ENCODE assay signal across 31 cellular contexts in the genomic region with DNA sequence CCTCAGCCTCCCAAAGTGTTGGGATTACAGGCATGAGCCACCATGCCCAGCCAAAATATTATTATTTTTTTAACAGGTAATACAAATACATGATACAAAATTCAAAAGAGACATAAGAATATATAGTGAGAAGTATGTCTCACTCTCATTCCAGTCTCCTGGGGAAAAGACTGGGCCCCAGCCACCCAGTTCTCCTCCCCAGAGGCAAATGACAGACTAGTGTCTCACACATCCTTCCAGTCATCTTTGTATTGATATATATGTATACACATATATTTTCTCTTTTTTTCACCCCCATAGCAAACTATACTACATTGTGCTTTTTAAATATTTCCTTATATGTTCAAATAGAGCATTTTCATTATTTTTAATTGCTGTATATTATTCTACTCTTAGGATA.
"Had no signal": no experiment of that assay in that cellular context is flagged by ENCODE, and none has a peak within 500 bp of the region (broad histone marks: within the 10 kb centered on the region; RNA-seq: fewer than 3 reads in every experiment).

No MANE protein-coding gene starts in this region.

- H3K4me3 ChIP-seq: MG63 had no signal

- H3K9me3 Mint-ChIP-seq: activated naive CD4-positive, alpha-beta T cell treated with anti-CD3 and anti-CD28 coated beads, Interleukin-2, amount 10 ng/mL, durations not matched to agents 7 days and 5 days; activated naive CD8-positive, alpha-beta T cell treated with anti-CD3 and anti-CD28 coated beads, Interleukin-2, amount 50 U/mL, for 24 hours; activated T-cell treated with anti-CD3 and anti-CD28 coated beads, Interleukin-2, amount 50 U/mL, for 24 hours; brain; WTC11 had no signal

- FAIRE-seq: bronchial epithelial cell had no signal

- H3K27ac ChIP-seq: RWPE1 had no signal

- ATAC-seq: activated CD4-positive, CD25-positive, alpha-beta regulatory T cell treated with anti-CD3 and anti-CD28 coated beads, Interleukin-2, amount 50 U/mL, for 24 hours; activated CD8-positive, alpha-beta T cell treated with anti-CD3 and anti-CD28 coated beads, Interleukin-2, amount 10 ng/mL, durations not matched to agents 7 days and 5 days; activated naive CD8-positive, alpha-beta T cell treated with anti-CD3 and anti-CD28 coated beads, Interleukin-2, amount 50 U/mL, for 24 hours; WTC11 had no signal

- H3K27me3 Mint-ChIP-seq: activated naive CD4-positive, alpha-beta T cell treated with anti-CD3 and anti-CD28 coated beads, Interleukin-2, amount 10 ng/mL, durations not matched to agents 7 days and 5 days; activated naive CD8-positive, alpha-beta T cell; activated naive CD8-positive, alpha-beta T cell treated with anti-CD3 and anti-CD28 coated beads, Interleukin-2, amount 50 U/mL, for 24 hours; activated T-cell treated with anti-CD3 and anti-CD28 coated beads, Interleukin-2, amount 50 U/mL, for 24 hours; brain had no signal

- H3K9me3 ChIP-seq: MG63 had no signal

- H3K4me3 Mint-ChIP-seq: activated CD8-positive, alpha-beta T cell treated with anti-CD3 and anti-CD28 coated beads, Interleukin-2, amount 10 ng/mL, durations not matched to agents 7 days and 5 days; activated naive CD4-positive, alpha-beta T cell treated with anti-CD3 and anti-CD28 coated beads, Interleukin-2, amount 10 ng/mL, durations not matched to agents 7 days and 5 days; activated naive CD8-positive, alpha-beta T cell; activated naive CD8-positive, alpha-beta T cell treated with anti-CD3 and anti-CD28 coated beads, Interleukin-2, amount 50 U/mL, for 24 hours; activated T-cell treated with anti-CD3 and anti-CD28 coated beads, Interleukin-2, amount 50 U/mL, for 24 hours; brain; WTC11 had no signal

- H3K27ac Mint-ChIP-seq: activated CD8-positive, alpha-beta T cell treated with anti-CD3 and anti-CD28 coated beads, Interleukin-2, amount 10 ng/mL, durations not matched to agents 7 days and 5 days; activated naive CD4-positive, alpha-beta T cell treated with anti-CD3 and anti-CD28 coated beads, Interleukin-2, amount 10 ng/mL, durations not matched to agents 7 days and 5 days; activated naive CD8-positive, alpha-beta T cell; activated naive CD8-positive, alpha-beta T cell treated with anti-CD3 and anti-CD28 coated beads, Interleukin-2, amount 50 U/mL, for 24 hours; activated T-cell treated with anti-CD3 and anti-CD28 coated beads, Interleukin-2, amount 50 U/mL, for 24 hours; brain; WTC11 had no signal

- DNase-seq: activated CD4-positive, alpha-beta T cell treated with anti-CD3 and anti-CD28 coated beads for 48 hours; activated CD8-positive, alpha-beta T cell treated with anti-CD3 and anti-CD28 coated beads, Interleukin-2, amount 10 ng/mL, durations not matched to agents 7 days and 5 days; activated gamma-delta T cell treated with Interleukin-2 at 50 U/mL for 16 hours; activated naive CD4-positive, alpha-beta T cell treated with anti-CD3 and anti-CD28 coated beads, Interleukin-2, amount 10 ng/mL, durations not matched to agents 7 days and 5 days; activated naive CD8-positive, alpha-beta T cell treated with anti-CD3 and anti-CD28 coated beads, Interleukin-2, amount 50 U/mL, for 24 hours; activated T-cell treated with anti-CD3 and anti-CD28 coated beads, Interleukin-2, amount 50 U/mL, for 24 hours; anterior cingulate cortex; caudate nucleus; Kasumi-1; KG1; MG63; NCI-H1048; NCI-H1436 treated with DMSO at 0.1 percent for 48 hours; NCI-H187; NCI-H2029 treated with DMSO at 0.1 percent for 48 hours; NCI-H2107; NCI-H2171; NCI-H510A; NCI-H526; NCI-H748 treated with DMSO at 0.1 percent for 48 hours; NK-92 treated with Interleukin-12 subunit alpha and Interleukin-12 subunit beta, amount 100 ng/mL, for 24 hours; Right ventricle myocardium superior; T-helper 1 cell; T-helper 2 cell; T1000 had no signal

- H3K27me3 ChIP-seq: MG63 had no signal
